1 cellular context compared by ENCODE assay signal in the genomic region with DNA sequence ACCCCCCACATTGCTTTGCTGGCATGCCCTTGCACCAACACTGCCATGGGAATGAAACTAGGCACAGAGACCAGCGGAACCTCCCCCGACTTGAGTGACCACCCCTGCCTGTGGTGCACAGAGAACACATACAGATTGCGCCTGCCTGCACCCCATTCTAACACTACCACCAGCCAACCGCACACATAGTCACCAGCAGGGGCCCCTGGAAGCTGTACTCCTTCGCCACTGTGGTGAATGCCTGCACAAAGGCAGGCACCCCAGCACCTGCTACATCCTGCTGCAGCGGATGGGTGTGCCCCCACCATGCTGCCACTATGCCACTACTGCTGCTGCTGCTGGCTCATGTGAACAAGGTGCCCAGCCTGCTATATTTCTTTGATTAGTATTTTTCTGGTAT.
TF ChIP-seq lines count a peak whose summit lies in the region.

No MANE protein-coding gene starts in this region.

TF ChIP-seq in WTC11, 78 proteins besides CTCF, POLR2A, EP300 and RAD21:
- TF ChIP-seq, protein P1, sequence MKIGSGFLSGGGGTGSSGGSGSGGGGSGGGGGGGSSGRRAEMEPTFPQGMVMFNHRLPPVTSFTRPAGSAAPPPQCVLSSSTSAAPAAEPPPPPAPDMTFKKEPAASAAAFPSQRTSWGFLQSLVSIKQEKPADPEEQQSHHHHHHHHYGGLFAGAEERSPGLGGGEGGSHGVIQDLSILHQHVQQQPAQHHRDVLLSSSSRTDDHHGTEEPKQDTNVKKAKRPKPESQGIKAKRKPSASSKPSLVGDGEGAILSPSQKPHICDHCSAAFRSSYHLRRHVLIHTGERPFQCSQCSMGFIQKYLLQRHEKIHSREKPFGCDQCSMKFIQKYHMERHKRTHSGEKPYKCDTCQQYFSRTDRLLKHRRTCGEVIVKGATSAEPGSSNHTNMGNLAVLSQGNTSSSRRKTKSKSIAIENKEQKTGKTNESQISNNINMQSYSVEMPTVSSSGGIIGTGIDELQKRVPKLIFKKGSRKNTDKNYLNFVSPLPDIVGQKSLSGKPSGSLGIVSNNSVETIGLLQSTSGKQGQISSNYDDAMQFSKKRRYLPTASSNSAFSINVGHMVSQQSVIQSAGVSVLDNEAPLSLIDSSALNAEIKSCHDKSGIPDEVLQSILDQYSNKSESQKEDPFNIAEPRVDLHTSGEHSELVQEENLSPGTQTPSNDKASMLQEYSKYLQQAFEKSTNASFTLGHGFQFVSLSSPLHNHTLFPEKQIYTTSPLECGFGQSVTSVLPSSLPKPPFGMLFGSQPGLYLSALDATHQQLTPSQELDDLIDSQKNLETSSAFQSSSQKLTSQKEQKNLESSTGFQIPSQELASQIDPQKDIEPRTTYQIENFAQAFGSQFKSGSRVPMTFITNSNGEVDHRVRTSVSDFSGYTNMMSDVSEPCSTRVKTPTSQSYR (CRISPR knock-in tag; IDR thresholded peaks at IDR 0.05), result no peak
- TF ChIP-seq, protein P2, sequence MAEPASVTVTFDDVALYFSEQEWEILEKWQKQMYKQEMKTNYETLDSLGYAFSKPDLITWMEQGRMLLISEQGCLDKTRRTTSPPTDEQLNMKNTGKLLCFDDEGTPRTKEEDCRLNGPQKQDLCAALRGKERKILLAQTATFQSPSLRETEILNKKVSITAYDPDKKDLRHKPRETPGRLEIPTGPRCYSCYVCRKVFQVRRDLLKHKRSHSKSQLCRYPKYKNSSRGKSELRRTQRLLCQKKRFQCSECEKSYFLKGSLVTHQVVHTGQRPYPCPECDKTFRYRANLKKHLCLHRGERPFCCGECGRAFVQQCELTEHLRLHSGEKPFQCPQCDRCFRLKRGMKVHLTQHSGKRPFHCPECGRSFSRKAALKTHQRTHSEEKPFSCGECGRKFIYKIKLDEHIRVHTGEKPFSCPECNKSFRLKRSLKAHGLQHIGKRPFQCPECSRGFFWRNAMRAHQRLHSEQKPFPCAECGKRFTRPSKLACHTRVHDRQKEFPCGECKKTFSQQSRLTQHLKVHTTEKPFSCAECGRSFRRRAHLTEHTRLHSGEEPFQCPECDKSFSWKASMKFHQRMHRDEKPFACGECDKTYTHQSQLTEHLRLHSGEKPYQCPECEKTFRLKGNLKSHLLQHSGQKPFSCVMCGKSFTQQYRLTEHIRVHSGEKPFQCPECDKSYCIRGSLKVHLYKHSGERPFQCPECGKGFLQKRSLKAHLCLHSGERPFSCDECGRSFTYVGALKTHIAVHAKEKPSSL (CRISPR knock-in tag; conservative IDR thresholded peaks at IDR 0.05), result no peak
- TF ChIP-seq FOXJ3 (CRISPR knock-in tag; IDR thresholded peaks at IDR 0.05; ENCODE audit: borderline replicate concordance) (no peak), SP1 (CRISPR knock-in tag; conservative IDR thresholded peaks at IDR 0.05) (no peak), TP53 (CRISPR knock-in tag; IDR thresholded peaks at IDR 0.05) (no peak), GTF2I (CRISPR knock-in tag; conservative IDR thresholded peaks at IDR 0.05) (no peak), ZNF423 (CRISPR knock-in tag; IDR thresholded peaks at IDR 0.05) (no peak), RELA (CRISPR knock-in tag; IDR thresholded peaks at IDR 0.05; ENCODE audit: borderline replicate concordance) (no peak), NR1H2 (CRISPR knock-in tag; IDR thresholded peaks at IDR 0.05) (no peak), ATF1 (CRISPR knock-in tag; IDR thresholded peaks at IDR 0.05) (no peak), GABPB1 (CRISPR knock-in tag; IDR thresholded peaks at IDR 0.05) (no peak), CREM (CRISPR knock-in tag; IDR thresholded peaks at IDR 0.05) (no peak)
- TF ChIP-seq, protein P3, sequence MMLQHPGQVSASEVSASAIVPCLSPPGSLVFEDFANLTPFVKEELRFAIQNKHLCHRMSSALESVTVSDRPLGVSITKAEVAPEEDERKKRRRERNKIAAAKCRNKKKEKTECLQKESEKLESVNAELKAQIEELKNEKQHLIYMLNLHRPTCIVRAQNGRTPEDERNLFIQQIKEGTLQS (CRISPR knock-in tag; conservative IDR thresholded peaks at IDR 0.05), result no peak
TF ChIP-seq in WTC11: peak in this region for 0.
